In genomic region chr10:44962870-44963738, GRCh38 we compare ENCODE assay signal across 1 cellular context.
TF ChIP-seq lines count a peak whose summit lies in the region.

No MANE protein-coding gene starts in this region.

TF ChIP-seq in HepG2, 621 proteins besides CTCF, POLR2A, EP300 and RAD21 (continues in another document):
- TF ChIP-seq ZNF777 (CRISPR knock-in tag; IDR thresholded peaks at IDR 0.05) (no peak), SAP130 (CRISPR knock-in tag; IDR thresholded peaks at IDR 0.05; ENCODE audit: low read depth) (no peak), TEAD3 (CRISPR knock-in tag; optimal IDR thresholded peaks at IDR 0.05; ENCODE audit: borderline replicate concordance) (peak; percentile 69), KLF13 (CRISPR knock-in tag; IDR thresholded peaks at IDR 0.05) (0 out of 2 replicates have a peak, but pooled peaks have one; percentile 25), SRSF4 (IDR thresholded peaks at IDR 0.05; ENCODE audit: low read depth, low read length, poor library complexity, severe bottlenecking) (no peak), NCOA5 (CRISPR knock-in tag; IDR thresholded peaks at IDR 0.05) (no peak), PAX8 (CRISPR knock-in tag; IDR thresholded peaks at IDR 0.05; ENCODE audit: borderline replicate concordance) (no peak), CREM (IDR thresholded peaks at IDR 0.05) (0 out of 2 replicates have a peak, but pooled peaks have one; percentile 10), CREM (CRISPR knock-in tag; IDR thresholded peaks at IDR 0.05) (no peak), GTF2F1 (IDR thresholded peaks at IDR 0.05; ENCODE audit: low read length) (no peak), HNRNPL (IDR thresholded peaks at IDR 0.05; ENCODE audit: low read depth, low read length) (peak; percentile 16; the same call in 1 of the 2 replicates), ZMAT3 (CRISPR knock-in tag; conservative IDR thresholded peaks at IDR 0.05) (no peak), ZNF160 (CRISPR knock-in tag; IDR thresholded peaks at IDR 0.05) (no peak), NFIB (CRISPR knock-in tag; IDR thresholded peaks at IDR 0.05; ENCODE audit: borderline replicate concordance) (no peak), MTA1 (CRISPR knock-in tag; IDR thresholded peaks at IDR 0.05; ENCODE audit: borderline replicate concordance) (0 out of 2 replicates have a peak, but pooled peaks have one; percentile 27), TARDBP (CRISPR knock-in tag; IDR thresholded peaks at IDR 0.05) (no peak), KIAA2018 (CRISPR knock-in tag; IDR thresholded peaks at IDR 0.05; ENCODE audit: borderline replicate concordance) (no peak), CBX5 (CRISPR knock-in tag; IDR thresholded peaks at IDR 0.05; ENCODE audit: borderline replicate concordance) (no peak), AGO2 (optimal IDR thresholded peaks at IDR 0.05; ENCODE audit: low read depth, low read length) (peak; percentile 48), FLYWCH1 (CRISPR knock-in tag; IDR thresholded peaks at IDR 0.05) (no peak), MEIS1 (CRISPR knock-in tag; IDR thresholded peaks at IDR 0.05; ENCODE audit: borderline replicate concordance) (no peak), SMAD1 (CRISPR knock-in tag; IDR thresholded peaks at IDR 0.05; ENCODE audit: borderline replicate concordance, low read depth) (no peak), ZNF841 (CRISPR knock-in tag; IDR thresholded peaks at IDR 0.05; ENCODE audit: borderline replicate concordance) (no peak), ZNF710 (CRISPR knock-in tag; IDR thresholded peaks at IDR 0.05; ENCODE audit: borderline replicate concordance) (0 out of 2 replicates have a peak, but pooled peaks have one; percentile 29), ZFY (CRISPR knock-in tag; IDR thresholded peaks at IDR 0.05) (peak; percentile 40; the same call in 1 of the 2 replicates), ZNF776 (CRISPR knock-in tag; IDR thresholded peaks at IDR 0.05) (peak; percentile 43; the same call in 1 of the 2 replicates), ZNF746 (CRISPR knock-in tag; IDR thresholded peaks at IDR 0.05) (no peak), CCAR2 (optimal IDR thresholded peaks at IDR 0.05; ENCODE audit: low read depth, low read length) (no peak), ZNF432 (CRISPR knock-in tag; IDR thresholded peaks at IDR 0.05; ENCODE audit: borderline replicate concordance) (no peak), ZNF350 (CRISPR knock-in tag; IDR thresholded peaks at IDR 0.05; ENCODE audit: borderline replicate concordance, low read depth) (no peak), NR2C2 (CRISPR knock-in tag; IDR thresholded peaks at IDR 0.05; ENCODE audit: borderline replicate concordance) (no peak), HOXA9 (CRISPR knock-in tag; IDR thresholded peaks at IDR 0.05; ENCODE audit: borderline replicate concordance) (no peak), ZNF263 (CRISPR knock-in tag; IDR thresholded peaks at IDR 0.05) (peak; percentile 67), MTA3 (CRISPR knock-in tag; IDR thresholded peaks at IDR 0.05) (no peak)
- TF ChIP-seq, protein P1, sequence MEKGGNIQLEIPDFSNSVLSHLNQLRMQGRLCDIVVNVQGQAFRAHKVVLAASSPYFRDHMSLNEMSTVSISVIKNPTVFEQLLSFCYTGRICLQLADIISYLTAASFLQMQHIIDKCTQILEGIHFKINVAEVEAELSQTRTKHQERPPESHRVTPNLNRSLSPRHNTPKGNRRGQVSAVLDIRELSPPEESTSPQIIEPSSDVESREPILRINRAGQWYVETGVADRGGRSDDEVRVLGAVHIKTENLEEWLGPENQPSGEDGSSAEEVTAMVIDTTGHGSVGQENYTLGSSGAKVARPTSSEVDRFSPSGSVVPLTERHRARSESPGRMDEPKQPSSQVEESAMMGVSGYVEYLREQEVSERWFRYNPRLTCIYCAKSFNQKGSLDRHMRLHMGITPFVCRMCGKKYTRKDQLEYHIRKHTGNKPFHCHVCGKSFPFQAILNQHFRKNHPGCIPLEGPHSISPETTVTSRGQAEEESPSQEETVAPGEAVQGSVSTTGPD (CRISPR knock-in tag; IDR thresholded peaks at IDR 0.05) = no peak
- TF ChIP-seq, protein P2, sequence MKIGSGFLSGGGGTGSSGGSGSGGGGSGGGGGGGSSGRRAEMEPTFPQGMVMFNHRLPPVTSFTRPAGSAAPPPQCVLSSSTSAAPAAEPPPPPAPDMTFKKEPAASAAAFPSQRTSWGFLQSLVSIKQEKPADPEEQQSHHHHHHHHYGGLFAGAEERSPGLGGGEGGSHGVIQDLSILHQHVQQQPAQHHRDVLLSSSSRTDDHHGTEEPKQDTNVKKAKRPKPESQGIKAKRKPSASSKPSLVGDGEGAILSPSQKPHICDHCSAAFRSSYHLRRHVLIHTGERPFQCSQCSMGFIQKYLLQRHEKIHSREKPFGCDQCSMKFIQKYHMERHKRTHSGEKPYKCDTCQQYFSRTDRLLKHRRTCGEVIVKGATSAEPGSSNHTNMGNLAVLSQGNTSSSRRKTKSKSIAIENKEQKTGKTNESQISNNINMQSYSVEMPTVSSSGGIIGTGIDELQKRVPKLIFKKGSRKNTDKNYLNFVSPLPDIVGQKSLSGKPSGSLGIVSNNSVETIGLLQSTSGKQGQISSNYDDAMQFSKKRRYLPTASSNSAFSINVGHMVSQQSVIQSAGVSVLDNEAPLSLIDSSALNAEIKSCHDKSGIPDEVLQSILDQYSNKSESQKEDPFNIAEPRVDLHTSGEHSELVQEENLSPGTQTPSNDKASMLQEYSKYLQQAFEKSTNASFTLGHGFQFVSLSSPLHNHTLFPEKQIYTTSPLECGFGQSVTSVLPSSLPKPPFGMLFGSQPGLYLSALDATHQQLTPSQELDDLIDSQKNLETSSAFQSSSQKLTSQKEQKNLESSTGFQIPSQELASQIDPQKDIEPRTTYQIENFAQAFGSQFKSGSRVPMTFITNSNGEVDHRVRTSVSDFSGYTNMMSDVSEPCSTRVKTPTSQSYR (CRISPR knock-in tag; IDR thresholded peaks at IDR 0.05; ENCODE audit: borderline replicate concordance) = 0 out of 2 replicates have a peak, but pooled peaks have one; percentile 12
- TF ChIP-seq, protein P3, sequence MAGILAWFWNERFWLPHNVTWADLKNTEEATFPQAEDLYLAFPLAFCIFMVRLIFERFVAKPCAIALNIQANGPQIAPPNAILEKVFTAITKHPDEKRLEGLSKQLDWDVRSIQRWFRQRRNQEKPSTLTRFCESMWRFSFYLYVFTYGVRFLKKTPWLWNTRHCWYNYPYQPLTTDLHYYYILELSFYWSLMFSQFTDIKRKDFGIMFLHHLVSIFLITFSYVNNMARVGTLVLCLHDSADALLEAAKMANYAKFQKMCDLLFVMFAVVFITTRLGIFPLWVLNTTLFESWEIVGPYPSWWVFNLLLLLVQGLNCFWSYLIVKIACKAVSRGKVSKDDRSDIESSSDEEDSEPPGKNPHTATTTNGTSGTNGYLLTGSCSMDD (CRISPR knock-in tag; IDR thresholded peaks at IDR 0.05) = no peak
- TF ChIP-seq, protein P4, sequence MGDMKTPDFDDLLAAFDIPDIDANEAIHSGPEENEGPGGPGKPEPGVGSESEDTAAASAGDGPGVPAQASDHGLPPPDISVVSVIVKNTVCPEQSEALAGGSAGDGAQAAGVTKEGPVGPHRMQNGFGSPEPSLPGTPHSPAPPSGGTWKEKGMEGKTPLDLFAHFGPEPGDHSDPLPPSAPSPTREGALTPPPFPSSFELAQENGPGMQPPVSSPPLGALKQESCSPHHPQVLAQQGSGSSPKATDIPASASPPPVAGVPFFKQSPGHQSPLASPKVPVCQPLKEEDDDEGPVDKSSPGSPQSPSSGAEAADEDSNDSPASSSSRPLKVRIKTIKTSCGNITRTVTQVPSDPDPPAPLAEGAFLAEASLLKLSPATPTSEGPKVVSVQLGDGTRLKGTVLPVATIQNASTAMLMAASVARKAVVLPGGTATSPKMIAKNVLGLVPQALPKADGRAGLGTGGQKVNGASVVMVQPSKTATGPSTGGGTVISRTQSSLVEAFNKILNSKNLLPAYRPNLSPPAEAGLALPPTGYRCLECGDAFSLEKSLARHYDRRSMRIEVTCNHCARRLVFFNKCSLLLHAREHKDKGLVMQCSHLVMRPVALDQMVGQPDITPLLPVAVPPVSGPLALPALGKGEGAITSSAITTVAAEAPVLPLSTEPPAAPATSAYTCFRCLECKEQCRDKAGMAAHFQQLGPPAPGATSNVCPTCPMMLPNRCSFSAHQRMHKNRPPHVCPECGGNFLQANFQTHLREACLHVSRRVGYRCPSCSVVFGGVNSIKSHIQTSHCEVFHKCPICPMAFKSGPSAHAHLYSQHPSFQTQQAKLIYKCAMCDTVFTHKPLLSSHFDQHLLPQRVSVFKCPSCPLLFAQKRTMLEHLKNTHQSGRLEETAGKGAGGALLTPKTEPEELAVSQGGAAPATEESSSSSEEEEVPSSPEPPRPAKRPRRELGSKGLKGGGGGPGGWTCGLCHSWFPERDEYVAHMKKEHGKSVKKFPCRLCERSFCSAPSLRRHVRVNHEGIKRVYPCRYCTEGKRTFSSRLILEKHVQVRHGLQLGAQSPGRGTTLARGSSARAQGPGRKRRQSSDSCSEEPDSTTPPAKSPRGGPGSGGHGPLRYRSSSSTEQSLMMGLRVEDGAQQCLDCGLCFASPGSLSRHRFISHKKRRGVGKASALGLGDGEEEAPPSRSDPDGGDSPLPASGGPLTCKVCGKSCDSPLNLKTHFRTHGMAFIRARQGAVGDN (CRISPR knock-in tag; IDR thresholded peaks at IDR 0.05) = peak; percentile 63
- TF ChIP-seq, protein P5, sequence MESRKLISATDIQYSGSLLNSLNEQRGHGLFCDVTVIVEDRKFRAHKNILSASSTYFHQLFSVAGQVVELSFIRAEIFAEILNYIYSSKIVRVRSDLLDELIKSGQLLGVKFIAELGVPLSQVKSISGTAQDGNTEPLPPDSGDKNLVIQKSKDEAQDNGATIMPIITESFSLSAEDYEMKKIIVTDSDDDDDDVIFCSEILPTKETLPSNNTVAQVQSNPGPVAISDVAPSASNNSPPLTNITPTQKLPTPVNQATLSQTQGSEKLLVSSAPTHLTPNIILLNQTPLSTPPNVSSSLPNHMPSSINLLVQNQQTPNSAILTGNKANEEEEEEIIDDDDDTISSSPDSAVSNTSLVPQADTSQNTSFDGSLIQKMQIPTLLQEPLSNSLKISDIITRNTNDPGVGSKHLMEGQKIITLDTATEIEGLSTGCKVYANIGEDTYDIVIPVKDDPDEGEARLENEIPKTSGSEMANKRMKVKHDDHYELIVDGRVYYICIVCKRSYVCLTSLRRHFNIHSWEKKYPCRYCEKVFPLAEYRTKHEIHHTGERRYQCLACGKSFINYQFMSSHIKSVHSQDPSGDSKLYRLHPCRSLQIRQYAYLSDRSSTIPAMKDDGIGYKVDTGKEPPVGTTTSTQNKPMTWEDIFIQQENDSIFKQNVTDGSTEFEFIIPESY (CRISPR knock-in tag; IDR thresholded peaks at IDR 0.05) = no peak
- TF ChIP-seq, protein P6, sequence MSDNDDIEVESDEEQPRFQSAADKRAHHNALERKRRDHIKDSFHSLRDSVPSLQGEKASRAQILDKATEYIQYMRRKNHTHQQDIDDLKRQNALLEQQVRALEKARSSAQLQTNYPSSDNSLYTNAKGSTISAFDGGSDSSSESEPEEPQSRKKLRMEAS (IDR thresholded peaks at IDR 0.05) = peak; percentile 62
